Comparison of ENCODE assay signal across 8 cellular contexts in the genomic region with DNA sequence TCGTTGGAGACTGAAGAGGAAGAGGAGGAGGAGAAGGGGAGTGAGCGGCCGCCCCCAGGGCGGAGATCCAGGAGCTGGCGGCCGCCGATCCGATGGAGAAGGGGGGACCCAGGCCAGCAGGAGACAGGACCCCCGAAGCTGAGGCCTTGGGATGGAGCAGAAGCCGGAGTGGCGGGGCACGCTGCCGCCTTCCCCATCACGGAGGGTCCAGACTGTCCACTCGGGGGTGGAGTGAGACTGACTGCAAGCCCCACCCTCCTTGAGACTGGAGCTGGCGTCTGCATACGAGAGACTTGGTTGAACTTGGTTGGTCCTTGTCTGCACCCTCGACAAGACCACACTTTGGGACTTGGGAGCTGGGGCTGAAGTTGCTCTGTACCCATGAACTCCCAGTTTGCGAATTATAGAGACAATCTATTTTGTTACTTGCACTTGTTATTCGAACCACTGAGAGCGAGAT. TPM values are rescaled to one million over a fixed set of nuclear protein-coding genes. Genes with fewer than 3 reads are reported as not detected.
DNase-seq lines count a peak whose midpoint lies in the region; ATAC-seq and TF ChIP-seq lines count a peak whose summit lies in the region.

No MANE protein-coding gene starts in this region.

- CTCF ChIA-PET in AG04449 (lab: Yijun Ruan, JAX) = interaction anchor here (0.8 to 6.7 kb wide), 7 partner anchors 16 to 135 kb away, joined by 3 to 68 read pairs (median 5); no protein-coding TSS in a partner anchor

- peaks cover 4 to 5% of the 10 kb centered on the region in 2 donors for H3K9me3 Mint-ChIP-seq in activated naive CD4-positive, alpha-beta T cell treated with anti-CD3 and anti-CD28 coated beads, Interleukin-2, amount 50 U/mL, for 72 hours

- H3K27me3 ChIP-seq in HUES6 (ENCODE audit: control insufficient read depth, insufficient read depth, low read length) = peaks cover 12% of the 10 kb centered on the region

- peaks cover 34 to 45% of the 10 kb centered on the region in 2 donors for H3K36me3 Mint-ChIP-seq in activated naive CD4-positive, alpha-beta T cell treated with anti-CD3 and anti-CD28 coated beads, Interleukin-2, amount 50 U/mL, for 72 hours

- H3K9ac ChIP-seq in HUES6 (ENCODE audit: low read length) = peak overlapping the region; percentile 68

- H3K4me1 ChIP-seq in HUES6 (ENCODE audit: control insufficient read depth, insufficient read depth, low read length) = peaks cover 7% of the 10 kb centered on the region

- peak overlapping the region; percentile 97 to 98 for H3K27ac Mint-ChIP-seq in activated naive CD4-positive, alpha-beta T cell treated with anti-CD3 and anti-CD28 coated beads, Interleukin-2, amount 50 U/mL, for 72 hours

- H3K4me3 ChIP-seq in AG04449 (ENCODE audit: low read depth, low read length) (peak overlapping the region; percentile 100), HUES6 (ENCODE audit: low read depth, low read length) (peak overlapping the region; percentile 80), retinal pigment epithelial cell (ENCODE audit: low read length) (peak overlapping the region; percentile 100)

- TF ChIP-seq CTCF in AG04449 (IDR thresholded peaks at IDR 0.05; ENCODE audit: insufficient read depth, low read length, missing control alignments) (no peak), retinal pigment epithelial cell (conservative IDR thresholded peaks at IDR 0.05; ENCODE audit: low read depth, low read length) (no peak)

- POLR2A ChIA-PET in AG04449 (lab: Yijun Ruan, JAX) = interaction anchor here (0.6 to 6.9 kb wide), 22 partner anchors 12 to 326 kb away, joined by 3 to 240 read pairs (median 16); a partner anchor contains a TSS

- DNase-seq in AG04449 (ENCODE audit: low read depth, low spot score) (no peak), left cardiac atrium (peak; percentile 48), retinal pigment epithelial cell (ENCODE audit: low read depth) (no peak), NCI-H128 (lab: John Stamatoyannopoulos, UW; ENCODE audit: unreplicated experiment) (no peak), NCI-H748 treated with DMSO at 0.1 percent for 48 hours (lab: John Stamatoyannopoulos, UW) (no peak), activated gamma-delta T cell treated with Interleukin-2 at 50 U/mL for 16 hours (no peak)
- peak in 1 of 2 donors; percentile 38 for DNase-seq in activated naive CD4-positive, alpha-beta T cell treated with anti-CD3 and anti-CD28 coated beads, Interleukin-2, amount 50 U/mL, for 72 hours (ENCODE audit: low spot score in 2 of 2)

- no peak overlapping the region for H3K27ac ChIP-seq in HUES6 (ENCODE audit: low read depth, low read length)

- peaks cover 9% of the 10 kb centered on the region; the same call in 1 of the 2 replicates for H3K36me3 ChIP-seq in HUES6 (ENCODE audit: control insufficient read depth, insufficient read depth, low read length)

- H3K9me3 ChIP-seq in HUES6 (ENCODE audit: control insufficient read depth, insufficient read depth, low read depth, low read length) = no peaks in the 10 kb centered on the region; the same call in 1 of the 2 replicates

- intact Hi-C loops in left cardiac atrium (cut with DNase I) = loop anchor here (2.0 to 10.0 kb wide), 3 partner anchors 65 to 97 kb away; no protein-coding TSS in a partner anchor

- ATAC-seq in activated naive CD4-positive, alpha-beta T cell treated with anti-CD3 and anti-CD28 coated beads, Interleukin-2, amount 50 U/mL, for 72 hours = peak in 1 of 2 donors; percentile 4
- peak in 1 of 2 donors; percentile 1 for ATAC-seq in left cardiac atrium

RNA-seq across cellular contexts. Expression of a gene that starts 1.8 kb away (rescaled TPM):
- total RNA-seq in activated naive CD4-positive, alpha-beta T cell treated with anti-CD3 and anti-CD28 coated beads, Interleukin-2, amount 50 U/mL, for 72 hours = 10 to 100 TPM; 60.9 to 94.1 TPM
- total RNA-seq in left cardiac atrium = 100 to 1,000 TPM in 1 of 2 donors, 10 to 100 TPM in 1; 64.0 to 189 TPM

RNA-seq across cellular contexts. Expression of a gene that starts 21.0 kb away (rescaled TPM):
- 10 to 100 TPM; 46.7 to 94.0 TPM for total RNA-seq in activated naive CD4-positive, alpha-beta T cell treated with anti-CD3 and anti-CD28 coated beads, Interleukin-2, amount 50 U/mL, for 72 hours
- 10 to 100 TPM; 19.5 to 20.6 TPM for total RNA-seq in left cardiac atrium

RNA-seq across cellular contexts. Expression of a gene that starts 50.4 kb away (rescaled TPM):
- total RNA-seq in activated naive CD4-positive, alpha-beta T cell treated with anti-CD3 and anti-CD28 coated beads, Interleukin-2, amount 50 U/mL, for 72 hours = 100 to 1,000 TPM in 1 of 2 donors, 10 to 100 TPM in 1; 46.5 to 103 TPM
- total RNA-seq in left cardiac atrium = 10 to 100 TPM; 76.8 to 78.7 TPM
